ENCODE assay signal across 9 cellular contexts in genomic region chr16:66878067-66878466, GRCh38. TPM values are rescaled to one million over a fixed set of nuclear protein-coding genes. Genes with fewer than 3 reads are reported as not detected.
DNase-seq lines count a peak whose midpoint lies in the region; ATAC-seq and TF ChIP-seq lines count a peak whose summit lies in the region.
"Had no signal": no experiment of that assay in that cellular context is flagged by ENCODE, and none has a peak within 500 bp of the region (broad histone marks: within the 10 kb centered on the region; RNA-seq: fewer than 3 reads in every experiment).

No MANE protein-coding gene starts in this region.

- peak overlapping the region in 6 of 7 donors; percentile 1 to 77 (median 46) for H3K4me3 Mint-ChIP-seq in CD8-positive, alpha-beta memory T cell
- H3K4me3 Mint-ChIP-seq in activated CD8-positive, alpha-beta T cell treated with anti-CD3 and anti-CD28 coated beads for 36 hours = peak overlapping the region; percentile 28
- H3K4me3 Mint-ChIP-seq in natural killer cell treated with Interleukin-12 subunit alpha and Interleukin-12 subunit beta and Interleukin-15 and Interleukin-18, amount 100 ng/mL, for 72 hours = peak overlapping the region; percentile 73

- no peaks in the 10 kb centered on the region for H3K9me3 ChIP-seq in CD8-positive, alpha-beta memory T cell (ENCODE audit: low read length)
- H3K9me3 ChIP-seq in PC-9 (ENCODE audit: insufficient read depth, low read depth) = no peaks in the 10 kb centered on the region

- no peak for TF ChIP-seq CTCF in activated CD8-positive, alpha-beta T cell treated with anti-CD3 and anti-CD28 coated beads for 36 hours (IDR thresholded peaks at IDR 0.05)
- TF ChIP-seq CTCF in PC-9 (conservative IDR thresholded peaks at IDR 0.05) = no peak

- no peak overlapping the region for H2AFZ ChIP-seq in PC-9

- H3K4me3 ChIP-seq in CD8-positive, alpha-beta memory T cell (ENCODE audit: low read length) = no peak overlapping the region
- no peak overlapping the region for H3K4me3 ChIP-seq in Jurkat, Clone E6-1 (ENCODE audit: low read length)
- no peak overlapping the region for H3K4me3 ChIP-seq in PC-9

- peaks cover 16% of the 10 kb centered on the region; the same call in 1 of the 2 replicates for H3F3A ChIP-seq in PC-9 (ENCODE audit: insufficient read depth, low read depth)

- peak; percentile 59 for ATAC-seq in activated CD8-positive, alpha-beta T cell treated with anti-CD3 and anti-CD28 coated beads for 36 hours
- peak in 1 of 2 donors; percentile 21 for ATAC-seq in natural killer cell treated with Interleukin-12 subunit alpha and Interleukin-12 subunit beta and Interleukin-15 and Interleukin-18, amount 100 ng/mL, for 72 hours
- ATAC-seq in HG02884 (IDR thresholded peaks at IDR 0.05; ENCODE audit: unreplicated experiment) (no peak), HG02763 (IDR thresholded peaks at IDR 0.05; ENCODE audit: unreplicated experiment) (no peak)

- no peaks in the 10 kb centered on the region for H3K27me3 Mint-ChIP-seq in CD8-positive, alpha-beta memory T cell
- no peaks in the 10 kb centered on the region for H3K27me3 Mint-ChIP-seq in activated CD8-positive, alpha-beta T cell treated with anti-CD3 and anti-CD28 coated beads for 36 hours
- no peaks in the 10 kb centered on the region for H3K27me3 Mint-ChIP-seq in natural killer cell treated with Interleukin-12 subunit alpha and Interleukin-12 subunit beta and Interleukin-15 and Interleukin-18, amount 100 ng/mL, for 72 hours

- no peaks in the 10 kb centered on the region for H3K27me3 ChIP-seq in CD8-positive, alpha-beta memory T cell (ENCODE audit: insufficient read depth, low read length, poor library complexity, severe bottlenecking)
- H3K27me3 ChIP-seq in PC-9 (ENCODE audit: insufficient read depth, low read depth) = no peaks in the 10 kb centered on the region

- H3K79me2 ChIP-seq in PC-9 (ENCODE audit: low read depth) = peaks cover 18% of the 10 kb centered on the region

- H3K36me3 Mint-ChIP-seq in CD8-positive, alpha-beta memory T cell = peaks cover 0 to 5% (median 0%) of the 10 kb centered on the region in 3 donors
- peaks cover 18% of the 10 kb centered on the region for H3K36me3 Mint-ChIP-seq in activated CD8-positive, alpha-beta T cell treated with anti-CD3 and anti-CD28 coated beads for 36 hours (ENCODE audit: low read depth)
- H3K36me3 Mint-ChIP-seq in natural killer cell treated with Interleukin-12 subunit alpha and Interleukin-12 subunit beta and Interleukin-15 and Interleukin-18, amount 100 ng/mL, for 72 hours = no peaks in the 10 kb centered on the region

- POLR2A ChIA-PET in CD8-positive, alpha-beta memory T cell (lab: Charles Lee) = no interaction called here
- POLR2A ChIA-PET in activated CD8-positive, alpha-beta T cell treated with anti-CD3 and anti-CD28 coated beads for 36 hours (lab: Charles Lee) = no interaction called here
- POLR2A ChIA-PET in PC-9 (lab: Charles Lee; ENCODE audit: unreplicated experiment) = no interaction called here

- H4K20me1 ChIP-seq in PC-9 (ENCODE audit: insufficient read depth) = no peaks in the 10 kb centered on the region

- no peak overlapping the region for H3K4me2 ChIP-seq in PC-9

- H3K27ac Mint-ChIP-seq in CD8-positive, alpha-beta memory T cell = peak overlapping the region in 3 of 8 donors; percentile 0 to 38 (median 32)
- peak overlapping the region; percentile 80 for H3K27ac Mint-ChIP-seq in activated CD8-positive, alpha-beta T cell treated with anti-CD3 and anti-CD28 coated beads for 36 hours
- peak overlapping the region; percentile 61 to 91 for H3K27ac Mint-ChIP-seq in natural killer cell treated with Interleukin-12 subunit alpha and Interleukin-12 subunit beta and Interleukin-15 and Interleukin-18, amount 100 ng/mL, for 72 hours

- no peaks in the 10 kb centered on the region for H3K36me3 ChIP-seq in CD8-positive, alpha-beta memory T cell (ENCODE audit: insufficient read depth, low read length)
- H3K36me3 ChIP-seq in PC-9 (ENCODE audit: low read depth) = no peaks in the 10 kb centered on the region

- no TSS peak for BruUV-seq in PC-9 (replicated peaks; lab: Mats Ljungman, UMichigan)

- CTCF ChIA-PET in CD8-positive, alpha-beta memory T cell (lab: Charles Lee) = interaction anchor here (1.0 to 2.0 kb wide), 2 partner anchors 10 to 47 kb away, joined by 3 to 7 read pairs; partner anchors contain the start of gene NAE1
- CTCF ChIA-PET in activated CD8-positive, alpha-beta T cell treated with anti-CD3 and anti-CD28 coated beads for 36 hours (lab: Charles Lee) = interaction anchor here (2.0 to 4.6 kb wide), 2 partner anchors 11 to 47 kb away, joined by 8 to 31 read pairs; partner anchors contain the start of gene NAE1
- CTCF ChIA-PET in PC-9 (lab: Charles Lee) = no interaction called here

- H3K4me1 ChIP-seq in CD8-positive, alpha-beta memory T cell (ENCODE audit: insufficient read depth, low read length) = peaks cover 32% of the 10 kb centered on the region
- peaks cover 13% of the 10 kb centered on the region; the same call in 1 of the 2 replicates for H3K4me1 ChIP-seq in PC-9 (replicated peaks; ENCODE audit: insufficient read depth)

- no peak for DNase-seq in CD8-positive, alpha-beta memory T cell
- peak; percentile 51 for DNase-seq in Jurkat, Clone E6-1 (ENCODE audit: low read depth, low spot score)
- DNase-seq in activated CD8-positive, alpha-beta T cell treated with anti-CD3 and anti-CD28 coated beads for 36 hours = peak; percentile 91
- DNase-seq in natural killer cell treated with Interleukin-12 subunit alpha and Interleukin-12 subunit beta and Interleukin-15 and Interleukin-18, amount 100 ng/mL, for 72 hours (ENCODE audit: low spot score) = peak; percentile 75
- DNase-seq in PC-9 (no peak), 8988T (no peak)
- DNase-seq: NCI-H774 had no signal

- H3K9me3 Mint-ChIP-seq in CD8-positive, alpha-beta memory T cell = no peaks in the 10 kb centered on the region
- peaks cover 11% of the 10 kb centered on the region for H3K9me3 Mint-ChIP-seq in activated CD8-positive, alpha-beta T cell treated with anti-CD3 and anti-CD28 coated beads for 36 hours
- H3K9me3 Mint-ChIP-seq in natural killer cell treated with Interleukin-12 subunit alpha and Interleukin-12 subunit beta and Interleukin-15 and Interleukin-18, amount 100 ng/mL, for 72 hours = peaks cover 2% of the 10 kb centered on the region

- no peak overlapping the region for H3K27ac ChIP-seq in CD8-positive, alpha-beta memory T cell (ENCODE audit: low read depth, low read length)
- no peak overlapping the region for H3K27ac ChIP-seq in PC-9

- H3K9me2 ChIP-seq in PC-9 (ENCODE audit: insufficient read depth) = no peaks in the 10 kb centered on the region

- H3K4me1 Mint-ChIP-seq in CD8-positive, alpha-beta memory T cell = peaks cover 38 to 52% (median 52%) of the 10 kb centered on the region in 3 donors
- H3K4me1 Mint-ChIP-seq in activated CD8-positive, alpha-beta T cell treated with anti-CD3 and anti-CD28 coated beads for 36 hours (ENCODE audit: low read depth) = peaks cover 65% of the 10 kb centered on the region
- peaks cover 53 to 57% of the 10 kb centered on the region in 2 donors for H3K4me1 Mint-ChIP-seq in natural killer cell treated with Interleukin-12 subunit alpha and Interleukin-12 subunit beta and Interleukin-15 and Interleukin-18, amount 100 ng/mL, for 72 hours (ENCODE audit: low read depth in 2 of 2)

- intact Hi-C loops in activated CD8-positive, alpha-beta T cell treated with anti-CD3 and anti-CD28 coated beads for 36 hours (cut with micrococcal nuclease) = loop anchor here (5.0 kb wide), 1 partner anchor 54 kb away; the partner anchor contains the start of gene CIAO2B
- intact Hi-C loops in PC-9 (cut with micrococcal nuclease; ENCODE audit: unreplicated experiment) = no loop called here

RNA-seq across cellular contexts. Expression of gene PDP2, which starts 2.2 kb away (rescaled TPM):
- 10 to 100 TPM; 20.0 to 25.4 TPM for total RNA-seq in CD8-positive, alpha-beta memory T cell
- polyA plus RNA-seq in CD8-positive, alpha-beta memory T cell = 4.5 TPM
- polyA plus RNA-seq in Jurkat, Clone E6-1 (2012; ENCODE audit: insufficient read depth, insufficient read length) = 20.2 TPM
- 10 to 100 TPM; 31.2 to 38.1 TPM for total RNA-seq in activated CD8-positive, alpha-beta T cell treated with anti-CD3 and anti-CD28 coated beads for 36 hours
- 10 to 100 TPM; 28.0 to 35.0 TPM for total RNA-seq in natural killer cell treated with Interleukin-12 subunit alpha and Interleukin-12 subunit beta and Interleukin-15 and Interleukin-18, amount 100 ng/mL, for 72 hours
- 17.4 and 21.6 TPM in 2 replicates for total RNA-seq in PC-9 (2021)

RNA-seq across cellular contexts. Expression of gene CA7, which starts 33.9 kb away (rescaled TPM):
- total RNA-seq in CD8-positive, alpha-beta memory T cell = not detected
- polyA plus RNA-seq in CD8-positive, alpha-beta memory T cell = not detected
- not detected for polyA plus RNA-seq in Jurkat, Clone E6-1 (2012; ENCODE audit: insufficient read depth, insufficient read length)
- under 1 TPM in 1 of 2 experiments, not detected in 1; 0.27 TPM for total RNA-seq in activated CD8-positive, alpha-beta T cell treated with anti-CD3 and anti-CD28 coated beads for 36 hours
- not detected for total RNA-seq in natural killer cell treated with Interleukin-12 subunit alpha and Interleukin-12 subunit beta and Interleukin-15 and Interleukin-18, amount 100 ng/mL, for 72 hours
- not detected in 2 replicates for total RNA-seq in PC-9 (2021)

RNA-seq across cellular contexts. Expression of gene CDH16, which starts 40.6 kb away (rescaled TPM):
- not detected for total RNA-seq in CD8-positive, alpha-beta memory T cell
- polyA plus RNA-seq in CD8-positive, alpha-beta memory T cell = not detected
- polyA plus RNA-seq in Jurkat, Clone E6-1 (2012; ENCODE audit: insufficient read depth, insufficient read length) = not detected
- total RNA-seq in activated CD8-positive, alpha-beta T cell treated with anti-CD3 and anti-CD28 coated beads for 36 hours = not detected
- not detected for total RNA-seq in natural killer cell treated with Interleukin-12 subunit alpha and Interleukin-12 subunit beta and Interleukin-15 and Interleukin-18, amount 100 ng/mL, for 72 hours
- total RNA-seq in PC-9 (2021) = not detected in 2 replicates

RNA-seq across cellular contexts. Expression of gene RRAD, which starts 47.3 kb away (rescaled TPM):
- total RNA-seq in CD8-positive, alpha-beta memory T cell = under 1 TPM; 0.60 to 0.88 TPM
- polyA plus RNA-seq in CD8-positive, alpha-beta memory T cell = not detected
- polyA plus RNA-seq in Jurkat, Clone E6-1 (2012; ENCODE audit: insufficient read depth, insufficient read length) = not detected
- total RNA-seq in activated CD8-positive, alpha-beta T cell treated with anti-CD3 and anti-CD28 coated beads for 36 hours = 1 to 10 TPM in 1 of 2 experiments, under 1 TPM in 1; 0.61 to 1.1 TPM
- total RNA-seq in natural killer cell treated with Interleukin-12 subunit alpha and Interleukin-12 subunit beta and Interleukin-15 and Interleukin-18, amount 100 ng/mL, for 72 hours = 10 to 100 TPM in 1 of 2 donors, 1 to 10 TPM in 1; 2.3 to 12.8 TPM
- total RNA-seq in PC-9 (2021) = 0.24 TPM in 1 of 2 replicates, not detected in the other

RNA-seq across cellular contexts. Expression of gene NAE1, which starts 47.3 kb away (rescaled TPM):
- total RNA-seq in CD8-positive, alpha-beta memory T cell = 100 to 1,000 TPM; 105 to 110 TPM
- 76.6 TPM for polyA plus RNA-seq in CD8-positive, alpha-beta memory T cell
- 172 TPM for polyA plus RNA-seq in Jurkat, Clone E6-1 (2012; ENCODE audit: insufficient read depth, insufficient read length)
- 100 to 1,000 TPM; 115 to 123 TPM for total RNA-seq in activated CD8-positive, alpha-beta T cell treated with anti-CD3 and anti-CD28 coated beads for 36 hours
- 10 to 100 TPM; 69.4 to 98.3 TPM for total RNA-seq in natural killer cell treated with Interleukin-12 subunit alpha and Interleukin-12 subunit beta and Interleukin-15 and Interleukin-18, amount 100 ng/mL, for 72 hours
- 66.8 and 72.7 TPM in 2 replicates for total RNA-seq in PC-9 (2021)

Comparison
In these comparisons a context has a peak if more than half of its experiments do, and no peak if none do; other contexts are left out.
1. DNase-seq: peak in Jurkat, Clone E6-1 (single experiment), activated CD8-positive, alpha-beta T cell treated with anti-CD3 and anti-CD28 coated beads for 36 hours (single experiment) and natural killer cell treated with Interleukin-12 subunit alpha and Interleukin-12 subunit beta and Interleukin-15 and Interleukin-18, amount 100 ng/mL, for 72 hours (single experiment); none in CD8-positive, alpha-beta memory T cell (0 of 5), PC-9 (0 of 2) and 8988T (single experiment).
2. Peak in every context shown above with its lines, with median percentiles within 50 percentile points of each other: H3K4me3 Mint-ChIP-seq.